In genomic region chr17:75153854-75154194, GRCh38 we compare ENCODE assay signal across 8 cellular contexts. TPM values are rescaled to one million over a fixed set of nuclear protein-coding genes. Genes with fewer than 3 reads are reported as not detected.
DNase-seq lines count a peak whose midpoint lies in the region; ATAC-seq and TF ChIP-seq lines count a peak whose summit lies in the region.

No MANE protein-coding gene starts in this region.

- H3K27me3 ChIP-seq in SU-DHL-6 (ENCODE audit: low read length) (no peaks in the 10 kb centered on the region), neural progenitor cell (no peaks in the 10 kb centered on the region)

- H3K36me3 Mint-ChIP-seq in neural progenitor cell, result peaks cover 9% of the 10 kb centered on the region

- DNase-seq in activated T-cell treated with anti-CD3 and anti-CD28 coated beads for 24 hours (ENCODE audit: low read depth), result peak; percentile 8
- DNase-seq in activated T-cell treated with anti-CD3 and anti-CD28 coated beads, Interleukin-2, amount 50 U/mL, for 1 hour, result no peak
- no peak for DNase-seq in epithelial cell of esophagus (ENCODE audit: low read depth)
- no peak for DNase-seq in neural progenitor cell (ENCODE audit: low spot score)
- no peak for DNase-seq in GDM1 (lab: John Stamatoyannopoulos, UW)
- DNase-seq in NCI-H128 (lab: John Stamatoyannopoulos, UW; ENCODE audit: unreplicated experiment), result no peak

- H3K27ac ChIP-seq in SU-DHL-6 (ENCODE audit: low read depth, low read length), result peak overlapping the region; percentile 63
- H3K27ac ChIP-seq in neural progenitor cell, result no peak overlapping the region

- H3K4me3 Mint-ChIP-seq in neural progenitor cell, result peak overlapping the region; percentile 99

- H3F3A ChIP-seq in SU-DHL-6 (ENCODE audit: insufficient read depth), result peaks cover 10% of the 10 kb centered on the region; the same call in 1 of the 2 replicates
- peaks cover 18% of the 10 kb centered on the region for H3F3A ChIP-seq in neural progenitor cell (ENCODE audit: low read depth)

- H3K4me1 Mint-ChIP-seq in neural progenitor cell, result peaks cover 18% of the 10 kb centered on the region

- H3K36me3 ChIP-seq in SU-DHL-6 (ENCODE audit: low read length), result no peaks in the 10 kb centered on the region
- H3K36me3 ChIP-seq in neural progenitor cell, result no peaks in the 10 kb centered on the region

- H3K4me2 ChIP-seq in SU-DHL-6 (ENCODE audit: low read depth, low read length, poor library complexity, severe bottlenecking), result peak overlapping the region; percentile 95
- peak overlapping the region; percentile 89 for H3K4me2 ChIP-seq in neural progenitor cell

- H3K79me2 ChIP-seq in SU-DHL-6 (ENCODE audit: insufficient read depth, low read length) (peaks cover 54% of the 10 kb centered on the region), neural progenitor cell (ENCODE audit: low read depth) (peaks cover 55% of the 10 kb centered on the region)

- H2AFZ ChIP-seq in SU-DHL-6 (ENCODE audit: low read depth, low read length, severe bottlenecking) (no peak overlapping the region), neural progenitor cell (replicated peaks) (no peak overlapping the region)

- H3K9ac ChIP-seq in SU-DHL-6 (ENCODE audit: low read length), result peak overlapping the region; percentile 94
- peak overlapping the region; percentile 87 for H3K9ac ChIP-seq in neural progenitor cell

- TF ChIP-seq CTCF in SU-DHL-6 (IDR thresholded peaks at IDR 0.05; ENCODE audit: insufficient read depth, low read length, poor library complexity, severe bottlenecking) (no peak), epithelial cell of esophagus (IDR thresholded peaks at IDR 0.05; ENCODE audit: insufficient read depth, low read depth, low read length, missing control alignments) (no peak), neural progenitor cell (IDR thresholded peaks at IDR 0.05) (no peak)

- peak overlapping the region; percentile 81 for H3K4me3 ChIP-seq in SU-DHL-6 (ENCODE audit: insufficient read depth, low read length, poor library complexity, severe bottlenecking)
- peak overlapping the region; percentile 85 for H3K4me3 ChIP-seq in epithelial cell of esophagus (ENCODE audit: low read length)
- peak overlapping the region; percentile 98 for H3K4me3 ChIP-seq in neural progenitor cell

- H3K27ac Mint-ChIP-seq in neural progenitor cell, result peak overlapping the region; percentile 93

- H3K27me3 Mint-ChIP-seq in neural progenitor cell (ENCODE audit: insufficient read depth, low read depth), result peaks cover 5% of the 10 kb centered on the region

- no peaks in the 10 kb centered on the region for H3K9me3 ChIP-seq in SU-DHL-6 (ENCODE audit: insufficient read depth, low read length)
- H3K9me3 ChIP-seq in neural progenitor cell (ENCODE audit: low read depth), result no peaks in the 10 kb centered on the region

- H3K4me1 ChIP-seq in neural progenitor cell, result peaks cover 17% of the 10 kb centered on the region

- ATAC-seq in HG02970 (IDR thresholded peaks at IDR 0.05; ENCODE audit: low FRiP score, unreplicated experiment), result peak; percentile 13

- no peaks in the 10 kb centered on the region for H3K9me3 Mint-ChIP-seq in neural progenitor cell

- H4K20me1 ChIP-seq in SU-DHL-6 (ENCODE audit: low read depth, low read length) (0 out of 2 replicates have a peak, but pooled peaks cover 7% of the 10 kb centered on the region), neural progenitor cell (ENCODE audit: low read depth) (peaks cover 56% of the 10 kb centered on the region)

- H3K9me2 ChIP-seq in SU-DHL-6 (replicated peaks; ENCODE audit: insufficient read depth, low read length), result no peaks in the 10 kb centered on the region

RNA-seq across cellular contexts. Expression of gene JPT1, which starts 0.5 kb away (rescaled TPM):
- total RNA-seq in neural progenitor cell (ENCODE audit: low replicate concordance), result 236 and 286 TPM in 2 replicates

RNA-seq across cellular contexts. Expression of gene NT5C, which starts 22.3 kb away (rescaled TPM):
- total RNA-seq in neural progenitor cell (ENCODE audit: low replicate concordance), result 45.8 and 117 TPM in 2 replicates

RNA-seq across cellular contexts. Expression of gene SUMO2, which starts 28.9 kb away (rescaled TPM):
- total RNA-seq in neural progenitor cell (ENCODE audit: low replicate concordance), result 250 and 372 TPM in 2 replicates

RNA-seq across cellular contexts. Expression of gene ARMC7, which starts 44.1 kb away (rescaled TPM):
- 1.9 and 4.3 TPM in 2 replicates for total RNA-seq in neural progenitor cell (ENCODE audit: low replicate concordance)

RNA-seq across cellular contexts. Expression of gene NUP85, which starts 51.7 kb away (rescaled TPM):
- 58.2 and 88.6 TPM in 2 replicates for total RNA-seq in neural progenitor cell (ENCODE audit: low replicate concordance)
